In genomic region chr10:113126506-113127192, GRCh38 we compare ENCODE assay signal across 8 cellular contexts.
DNase-seq lines count a peak whose midpoint lies in the region; ATAC-seq, FAIRE-seq and TF ChIP-seq lines count a peak whose summit lies in the region.

No MANE protein-coding gene starts in this region.

- no peak for TF ChIP-seq POLR2A in adrenal gland (IDR thresholded peaks at IDR 0.05)

- peak; percentile 72 for ATAC-seq in HG03354 (IDR thresholded peaks at IDR 0.05; ENCODE audit: poor library complexity, severe bottlenecking, unreplicated experiment)
- ATAC-seq in RWPE2 (ENCODE audit: low read depth) = peak; percentile 99
- ATAC-seq in heart right ventricle = peak; percentile 87 to 99 (median 94)

- TF ChIP-seq CTCF in RWPE2 (IDR thresholded peaks at IDR 0.05; ENCODE audit: poor library complexity, severe bottlenecking) (peak; percentile 98), adrenal gland (IDR thresholded peaks at IDR 0.05) (peak in 3 of 6 experiments; percentile 80 to 94 (median 91)), heart right ventricle (IDR thresholded peaks at IDR 0.05) (peak; percentile 54 to 87 (median 75))

- no peak for FAIRE-seq in urothelium cell line (lab: Jason Lieb, UNC)

- DNase-seq in Caki2 (ENCODE audit: low read depth) (peak; percentile 75), RWPE2 (ENCODE audit: low spot score) (peak; percentile 71), adrenal gland (peak; percentile 61 to 81 (median 74)), heart right ventricle (peak; percentile 55 to 75), pons (ENCODE audit: low spot score) (peak; percentile 74), urothelium cell line (ENCODE audit: low spot score) (peak; percentile 70), cerebellar nuclear complex (lab: John Stamatoyannopoulos, UW) (no peak)

- intact Hi-C loops in adrenal gland (cut with DNase I) (loop anchor here in 1 of 2 donors (10.0 kb wide), 3 partner anchors 182 to 402 kb away; no protein-coding TSS in a partner anchor), heart right ventricle (cut with DNase I) (loop anchor here (2.0 to 10.0 kb wide), 15 partner anchors 39 to 562 kb away; partner anchors contain the start of gene TCF7L2 (in 5 of the 10))

- peaks cover 15% of the 10 kb centered on the region for H3K4me1 ChIP-seq in RWPE2 (ENCODE audit: insufficient read depth, poor library complexity, severe bottlenecking)
- H3K4me1 ChIP-seq in adrenal gland (replicated peaks in 1 of 2) = peaks cover 0 to 25% of the 10 kb centered on the region in 2 donors
- H3K4me1 ChIP-seq in heart right ventricle = peaks cover 0 to 28% (median 4%) of the 10 kb centered on the region in 9 donors

- no peak overlapping the region for H3K27ac ChIP-seq in RWPE2 (ENCODE audit: poor library complexity, severe bottlenecking)
- H3K27ac ChIP-seq in adrenal gland = no peak overlapping the region
- H3K27ac ChIP-seq in heart right ventricle = peak overlapping the region in 7 of 10 donors; percentile 5 to 69 (median 28)

- H3K9me3 ChIP-seq in RWPE2 (ENCODE audit: severe bottlenecking) (no peaks in the 10 kb centered on the region), adrenal gland (replicated peaks in 1 of 3) (no peaks in the 10 kb centered on the region), heart right ventricle (no peaks in the 10 kb centered on the region)

- no peaks in the 10 kb centered on the region for H3K36me3 ChIP-seq in RWPE2 (ENCODE audit: low read depth)
- H3K36me3 ChIP-seq in adrenal gland (replicated peaks in 1 of 2) = no peaks in the 10 kb centered on the region
- H3K36me3 ChIP-seq in heart right ventricle = no peaks in the 10 kb centered on the region

- in situ Hi-C loops in Caki2 (cut with HindIII; ENCODE audit: low pct_unique_long_range_greater_than_20kb, low sequenced_read_pairs) = no loop called here

- no peaks in the 10 kb centered on the region for H3K27me3 ChIP-seq in RWPE2 (ENCODE audit: insufficient read depth, poor library complexity, severe bottlenecking)
- H3K27me3 ChIP-seq in adrenal gland = no peaks in the 10 kb centered on the region
- H3K27me3 ChIP-seq in heart right ventricle = peaks cover 0 to 18% (median 0%) of the 10 kb centered on the region in 7 donors

- 4 to 22% (median 7%) methylated on average over 11 to 50 of the region's 50 CpGs for WGBS in adrenal gland, 4 donors
- 6% methylated on average over 40 to 50 of the region's 50 CpGs for WGBS in heart right ventricle, 2 donors

- H3K4me3 ChIP-seq in RWPE2 (ENCODE audit: severe bottlenecking) (peak overlapping the region; percentile 8), adrenal gland (peak overlapping the region in 1 of 4 donors; percentile 58), heart right ventricle (peak overlapping the region in 8 of 10 donors; percentile 19 to 47 (median 39))

Comparison
In these comparisons a context has a peak if more than half of its experiments do, and no peak if none do; other contexts are left out.
1. DNase-seq: peak in Caki2 (single experiment), RWPE2 (single experiment), adrenal gland (7 of 7), heart right ventricle (2 of 2), pons (single experiment) and urothelium cell line (single experiment); none in cerebellar nuclear complex (0 of 2).
2. H3K27ac ChIP-seq: peak in heart right ventricle (7 of 10); none in RWPE2 (single experiment) and adrenal gland (0 of 5).
3. Peak in every context shown above with its lines, with median percentiles within 50 percentile points of each other: ATAC-seq.